ENCODE assay signal across 11 cellular contexts in the genomic region with DNA sequence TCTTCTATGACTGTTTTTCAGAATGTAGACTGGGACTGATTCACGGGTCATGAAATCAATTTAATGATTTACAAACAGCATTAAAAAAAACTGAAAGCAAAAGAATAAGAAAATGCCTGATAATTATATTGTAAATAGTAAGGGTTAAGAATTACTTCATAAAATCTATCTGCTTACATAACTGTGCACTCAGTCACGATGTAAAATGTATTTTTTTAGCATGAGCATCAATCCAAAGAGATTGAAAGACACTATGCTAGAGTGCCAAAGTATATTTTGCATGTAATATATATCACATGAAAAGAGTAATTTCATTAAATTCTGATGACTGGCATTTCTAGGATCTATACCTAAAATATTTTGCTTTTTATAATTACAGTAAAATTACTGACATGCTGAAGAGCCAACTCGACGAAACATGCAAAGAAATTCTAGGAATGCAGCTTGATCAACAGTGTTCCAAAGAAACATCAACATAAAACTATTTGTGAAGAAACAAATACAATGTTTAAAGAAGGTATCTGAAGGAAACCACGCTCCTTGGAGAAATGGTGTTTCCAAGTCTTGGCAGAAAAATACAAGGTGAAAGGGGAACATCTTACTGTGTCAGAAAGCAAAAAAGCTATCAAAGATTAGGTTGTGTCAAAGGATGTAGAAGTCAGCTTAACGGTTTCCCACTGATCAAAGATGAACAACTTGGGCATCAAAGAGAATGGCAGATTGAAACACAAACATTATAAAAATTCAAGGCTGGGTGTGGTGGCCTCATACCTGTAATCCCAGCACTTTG. TPM values are rescaled to one million over a fixed set of nuclear protein-coding genes. Genes with fewer than 3 reads are reported as not detected.
DNase-seq lines count a peak whose midpoint lies in the region; ATAC-seq and TF ChIP-seq lines count a peak whose summit lies in the region.
"Had no signal": no experiment of that assay in that cellular context is flagged by ENCODE, and none has a peak within 500 bp of the region (broad histone marks: within the 10 kb centered on the region; RNA-seq: fewer than 3 reads in every experiment).

No MANE protein-coding gene starts in this region.

- no peaks in the 10 kb centered on the region for H3K9me3 ChIP-seq in AG04450 (ENCODE audit: control insufficient read depth, insufficient read depth, low read length)

- H3K36me3 Mint-ChIP-seq in activated T-helper 1 cell treated with anti-CD3 and anti-CD28 coated beads, Interleukin-12 subunit alpha, Interleukin-12 subunit beta, Interleukin-2, Interleukin-4 antibody, amounts not matched to agents 30 ng/mL and 10 ng/mL and 1 ng/mL, durations not matched to agents 14 hours and 24 hours and 36 hours (ENCODE audit: low read depth) = peaks cover 12% of the 10 kb centered on the region
- H3K36me3 Mint-ChIP-seq in stimulated activated memory B cell treated with anti-CD40 and anti-IgM and Interleukin-4, amounts not matched to agents 10 μg/mL and 1 μg/mL and 100 μg/mL, for 72 hours = no peaks in the 10 kb centered on the region
- no peaks in the 10 kb centered on the region for H3K36me3 Mint-ChIP-seq in endothelial cell (ENCODE audit: low read depth, unreplicated experiment)

- peak overlapping the region; percentile 67 for H3K27ac Mint-ChIP-seq in activated T-helper 1 cell treated with anti-CD3 and anti-CD28 coated beads, Interleukin-12 subunit alpha, Interleukin-12 subunit beta, Interleukin-2, Interleukin-4 antibody, amounts not matched to agents 30 ng/mL and 10 ng/mL and 1 ng/mL, durations not matched to agents 14 hours and 24 hours and 36 hours
- H3K27ac Mint-ChIP-seq in stimulated activated memory B cell treated with anti-CD40 and anti-IgM and Interleukin-4, amounts not matched to agents 10 μg/mL and 1 μg/mL and 100 μg/mL, for 72 hours = no peak overlapping the region
- no peak overlapping the region for H3K27ac Mint-ChIP-seq in endothelial cell (ENCODE audit: unreplicated experiment)

- no peaks in the 10 kb centered on the region for H3K9me3 Mint-ChIP-seq in activated T-helper 1 cell treated with anti-CD3 and anti-CD28 coated beads, Interleukin-12 subunit alpha, Interleukin-12 subunit beta, Interleukin-2, Interleukin-4 antibody, amounts not matched to agents 30 ng/mL and 10 ng/mL and 1 ng/mL, durations not matched to agents 14 hours and 24 hours and 36 hours
- no peaks in the 10 kb centered on the region for H3K9me3 Mint-ChIP-seq in stimulated activated memory B cell treated with anti-CD40 and anti-IgM and Interleukin-4, amounts not matched to agents 10 μg/mL and 1 μg/mL and 100 μg/mL, for 72 hours
- H3K9me3 Mint-ChIP-seq in endothelial cell (ENCODE audit: unreplicated experiment) = no peaks in the 10 kb centered on the region

- peak overlapping the region; percentile 67 for H3K4me3 Mint-ChIP-seq in activated T-helper 1 cell treated with anti-CD3 and anti-CD28 coated beads, Interleukin-12 subunit alpha, Interleukin-12 subunit beta, Interleukin-2, Interleukin-4 antibody, amounts not matched to agents 30 ng/mL and 10 ng/mL and 1 ng/mL, durations not matched to agents 14 hours and 24 hours and 36 hours
- H3K4me3 Mint-ChIP-seq in stimulated activated memory B cell treated with anti-CD40 and anti-IgM and Interleukin-4, amounts not matched to agents 10 μg/mL and 1 μg/mL and 100 μg/mL, for 72 hours = no peak overlapping the region
- H3K4me3 Mint-ChIP-seq in endothelial cell (ENCODE audit: unreplicated experiment) = no peak overlapping the region

- no peak overlapping the region for H3K4me3 ChIP-seq in AG04450 (ENCODE audit: low read depth, low read length)

- no peaks in the 10 kb centered on the region for H3K27me3 Mint-ChIP-seq in activated T-helper 1 cell treated with anti-CD3 and anti-CD28 coated beads, Interleukin-12 subunit alpha, Interleukin-12 subunit beta, Interleukin-2, Interleukin-4 antibody, amounts not matched to agents 30 ng/mL and 10 ng/mL and 1 ng/mL, durations not matched to agents 14 hours and 24 hours and 36 hours (ENCODE audit: insufficient read depth)
- no peaks in the 10 kb centered on the region for H3K27me3 Mint-ChIP-seq in stimulated activated memory B cell treated with anti-CD40 and anti-IgM and Interleukin-4, amounts not matched to agents 10 μg/mL and 1 μg/mL and 100 μg/mL, for 72 hours
- H3K27me3 Mint-ChIP-seq in endothelial cell (ENCODE audit: unreplicated experiment) = no peaks in the 10 kb centered on the region

- TF ChIP-seq CTCF in AG04450 (IDR thresholded peaks at IDR 0.05; ENCODE audit: low read depth, low read length) = no peak
- TF ChIP-seq CTCF in endothelial cell (IDR thresholded peaks at IDR 0.05; ENCODE audit: unreplicated experiment) = no peak

- DNase-seq in AG04450 (ENCODE audit: low read depth, low spot score) (no peak), ELR (ENCODE audit: low read depth) (peak; percentile 14), iris pigment epithelial cell (ENCODE audit: low read depth) (peak; percentile 49), DMS153 treated with DMSO at 0.1 percent for 48 hours (lab: John Stamatoyannopoulos, UW; ENCODE audit: unreplicated experiment) (no peak), endothelial cell (ENCODE audit: low spot score) (no peak)
- DNase-seq in activated T-helper 1 cell treated with anti-CD3 and anti-CD28 coated beads, Interleukin-12 subunit alpha, Interleukin-12 subunit beta, Interleukin-2, Interleukin-4 antibody, amounts not matched to agents 30 ng/mL and 10 ng/mL and 1 ng/mL, durations not matched to agents 14 hours and 24 hours and 36 hours (ENCODE audit: low spot score) = no peak
- DNase-seq: COR-L47, erythroblast, retina had no signal

- intact Hi-C loops in activated T-helper 1 cell treated with anti-CD3 and anti-CD28 coated beads, Interleukin-12 subunit alpha, Interleukin-12 subunit beta, Interleukin-2, Interleukin-4 antibody, amounts not matched to agents 30 ng/mL and 10 ng/mL and 1 ng/mL, durations not matched to agents 14 hours and 24 hours and 36 hours (cut with micrococcal nuclease) = no loop called here

- POLR2A ChIA-PET in AG04450 (lab: Yijun Ruan, JAX) = interaction anchor here (0.7 to 1.3 kb wide), 3 partner anchors 10 to 396 kb away, joined by 3 to 5 read pairs (median 3); no protein-coding TSS in a partner anchor

- H3K27me3 ChIP-seq in AG04450 (ENCODE audit: control insufficient read depth, insufficient read depth, low read length) = no peaks in the 10 kb centered on the region

- CTCF ChIA-PET in AG04450 (lab: Charles Lee) = interaction anchor here (0.6 to 3.0 kb wide), 4 partner anchors 11 to 224 kb away, joined by 3 to 15 read pairs (median 3); no protein-coding TSS in a partner anchor

- peaks cover 15% of the 10 kb centered on the region for H3K4me1 Mint-ChIP-seq in activated T-helper 1 cell treated with anti-CD3 and anti-CD28 coated beads, Interleukin-12 subunit alpha, Interleukin-12 subunit beta, Interleukin-2, Interleukin-4 antibody, amounts not matched to agents 30 ng/mL and 10 ng/mL and 1 ng/mL, durations not matched to agents 14 hours and 24 hours and 36 hours (ENCODE audit: low read depth)
- H3K4me1 Mint-ChIP-seq in stimulated activated memory B cell treated with anti-CD40 and anti-IgM and Interleukin-4, amounts not matched to agents 10 μg/mL and 1 μg/mL and 100 μg/mL, for 72 hours = peaks cover 11% of the 10 kb centered on the region
- no peaks in the 10 kb centered on the region for H3K4me1 Mint-ChIP-seq in endothelial cell (ENCODE audit: unreplicated experiment)

- peak overlapping the region; percentile 63 for H3K27ac ChIP-seq in AG04450 (ENCODE audit: low read depth, low read length)

- no peak for ATAC-seq in stimulated activated memory B cell treated with anti-CD40 and anti-IgM and Interleukin-4, amounts not matched to agents 10 μg/mL and 1 μg/mL and 100 μg/mL, for 72 hours
- no peak for ATAC-seq in GM21723 (IDR thresholded peaks at IDR 0.05; ENCODE audit: unreplicated experiment)

RNA-seq across cellular contexts. Expression of a gene that starts 35.0 kb away (rescaled TPM):
- 1.0 and 1.4 TPM in 2 replicates for polyA plus RNA-seq in AG04450 (2011; rRNA removed)
- 1.1 and 1.4 TPM in 2 replicates for polyA minus RNA-seq in AG04450 (2011; rRNA and poly(A)+ RNA removed)
- 3.0 and 3.7 TPM in 2 replicates for total RNA-seq in activated T-helper 1 cell treated with anti-CD3 and anti-CD28 coated beads, Interleukin-12 subunit alpha, Interleukin-12 subunit beta, Interleukin-2, Interleukin-4 antibody, amounts not matched to agents 30 ng/mL and 10 ng/mL and 1 ng/mL, durations not matched to agents 14 hours and 24 hours and 36 hours
- 1.7 TPM for total RNA-seq in endothelial cell (ENCODE audit: unreplicated experiment)

Comparison
In these comparisons a context has a peak if more than half of its experiments do, and no peak if none do; other contexts are left out.
1. DNase-seq: peak in ELR (single experiment) and iris pigment epithelial cell (single experiment); none in AG04450 (single experiment), activated T-helper 1 cell treated with anti-CD3 and anti-CD28 coated beads, Interleukin-12 subunit alpha, Interleukin-12 subunit beta, Interleukin-2, Interleukin-4 antibody, amounts not matched to agents 30 ng/mL and 10 ng/mL and 1 ng/mL, durations not matched to agents 14 hours and 24 hours and 36 hours (single experiment), DMS153 treated with DMSO at 0.1 percent for 48 hours (single experiment) and endothelial cell (single experiment).